In genomic region chr9:94374176-94375056, GRCh38 we compare ENCODE assay signal across 8 cellular contexts. TPM values are rescaled to one million over a fixed set of nuclear protein-coding genes. Genes with fewer than 3 reads are reported as not detected.
DNase-seq lines count a peak whose midpoint lies in the region; ATAC-seq and TF ChIP-seq lines count a peak whose summit lies in the region.
"Not testable (repeated sequence)": the region's sequence is repeated elsewhere in the genome, so short reads cannot be mapped to it uniquely, and the experiment has no call there.

No MANE protein-coding gene starts in this region.

- not testable (repeated sequence) for H3K9me3 ChIP-seq in DOHH2 (ENCODE audit: control insufficient read depth, insufficient read depth, low read length); esophagus muscularis mucosa

- H3K36me3 Mint-ChIP-seq in activated T-cell treated with anti-CD3 and anti-CD28 coated beads, Interleukin-2, amount 50 U/mL, for 4 hours (ENCODE audit: insufficient read depth), result not testable (repeated sequence)

- H3K4me1 Mint-ChIP-seq in activated T-cell treated with anti-CD3 and anti-CD28 coated beads, Interleukin-2, amount 50 U/mL, for 4 hours (ENCODE audit: low read depth), result peaks cover 13% of the 10 kb centered on the region

- H2AFZ ChIP-seq in KMS-11 (ENCODE audit: low read depth), result peak overlapping the region; percentile 73; the same call in 1 of the 2 replicates

- not testable (repeated sequence) for TF ChIP-seq POLR2A in esophagus muscularis mucosa (IDR thresholded peaks at IDR 0.05; ENCODE audit: low read depth)

- peak; percentile 85 for DNase-seq in activated T-cell treated with anti-CD3 and anti-CD28 coated beads, Interleukin-2, amount 50 U/mL, for 4 hours
- DNase-seq in esophagus muscularis mucosa (ENCODE audit: extremely low spot score) (peak; percentile 94), myocyte (ENCODE audit: low read depth) (peak; percentile 88)
- DNase-seq in stimulated activated CD8-positive, alpha-beta memory T cell treated with anti-CD3 and anti-CD28 coated beads, Interleukin-7, amount 100 ng/mL, for 24 hours (ENCODE audit: low read depth), result peak; percentile 75

- H3K4me2 ChIP-seq in DOHH2 (ENCODE audit: low read length), result peak overlapping the region; percentile 55
- H3K4me2 ChIP-seq in KMS-11, result not testable (repeated sequence)

- peak overlapping the region; percentile 47; the same call in 1 of the 2 replicates for H3K9ac ChIP-seq in KMS-11

- H3K4me3 ChIP-seq in DOHH2 (ENCODE audit: low read length), result peak overlapping the region; percentile 66
- not testable (repeated sequence) for H3K4me3 ChIP-seq in KMS-11 (IDR thresholded peaks at IDR 0.05; ENCODE audit: insufficient read depth, low read depth, low read length)
- H3K4me3 ChIP-seq in esophagus muscularis mucosa, result peak overlapping the region; percentile 60 to 77 (median 62)

- H3K36me3 ChIP-seq in DOHH2 (ENCODE audit: control insufficient read depth, low read length); KMS-11 (ENCODE audit: insufficient read depth); esophagus muscularis mucosa: not testable (repeated sequence)

- not testable (repeated sequence) for H3K9me3 Mint-ChIP-seq in activated T-cell treated with anti-CD3 and anti-CD28 coated beads, Interleukin-2, amount 50 U/mL, for 4 hours

- not testable (repeated sequence) for H3K27me3 ChIP-seq in DOHH2 (ENCODE audit: control insufficient read depth, low read length); KMS-11 (ENCODE audit: insufficient read depth, low read depth); esophagus muscularis mucosa

- not testable (repeated sequence) for H3K9me2 ChIP-seq in DOHH2 (replicated peaks; ENCODE audit: control insufficient read depth, low read length)

- intact Hi-C loops in esophagus muscularis mucosa (cut with DNase I), result not testable (repeated sequence)

- H3K27ac ChIP-seq in DOHH2 (ENCODE audit: low read depth, low read length), result not testable (repeated sequence)
- peak overlapping the region; percentile 57 for H3K27ac ChIP-seq in KMS-11
- H3K27ac ChIP-seq in esophagus muscularis mucosa (replicated peaks in 1 of 4), result peak overlapping the region; percentile 71 to 85 (median 83)

- H4K20me1 ChIP-seq in DOHH2 (ENCODE audit: control insufficient read depth, insufficient read depth, low read depth, low read length); KMS-11 (ENCODE audit: insufficient read depth): not testable (repeated sequence)

- TF ChIP-seq EP300 in esophagus muscularis mucosa (IDR thresholded peaks at IDR 0.05), result not testable (repeated sequence)

- H3K79me2 ChIP-seq in DOHH2 (ENCODE audit: control insufficient read depth, low read length), result peaks cover 41% of the 10 kb centered on the region
- peaks cover 16% of the 10 kb centered on the region for H3K79me2 ChIP-seq in KMS-11 (ENCODE audit: insufficient read depth, low read depth)

- TF ChIP-seq CTCF in DOHH2 (IDR thresholded peaks at IDR 0.05; ENCODE audit: low read depth, low read length, poor library complexity, severe bottlenecking); KMS-11 (conservative IDR thresholded peaks at IDR 0.05; ENCODE audit: low read depth, low read length); esophagus muscularis mucosa (IDR thresholded peaks at IDR 0.05): not testable (repeated sequence)

- 0% methylated on average over 8 of the region's 106 CpGs for WGBS in esophagus muscularis mucosa

- H3F3A ChIP-seq in DOHH2 (ENCODE audit: control insufficient read depth, insufficient read depth), result not testable (repeated sequence)

- H3K4me1 ChIP-seq in DOHH2 (ENCODE audit: control insufficient read depth, low read length); KMS-11 (ENCODE audit: low read depth, poor library complexity, severe bottlenecking); esophagus muscularis mucosa: not testable (repeated sequence)

- peak; percentile 88 for ATAC-seq in GM21825 (IDR thresholded peaks at IDR 0.05; ENCODE audit: unreplicated experiment)
- peak; percentile 97 for ATAC-seq in activated T-cell treated with anti-CD3 and anti-CD28 coated beads, Interleukin-2, amount 50 U/mL, for 4 hours

- H3K27me3 Mint-ChIP-seq in activated T-cell treated with anti-CD3 and anti-CD28 coated beads, Interleukin-2, amount 50 U/mL, for 4 hours (ENCODE audit: low read depth), result not testable (repeated sequence)

- H3K4me3 Mint-ChIP-seq in activated T-cell treated with anti-CD3 and anti-CD28 coated beads, Interleukin-2, amount 50 U/mL, for 4 hours, result peak overlapping the region; percentile 90

TF ChIP-seq in PFSK-1, 5 proteins besides CTCF, POLR2A, EP300 and RAD21:
- 0 out of 2 replicates have a peak, but pooled peaks have one; percentile 25 for TF ChIP-seq POLR2AphosphoS5 (IDR thresholded peaks at IDR 0.05; ENCODE audit: low read depth, low read length)

RNA-seq across cellular contexts. Expression of gene NUTM2F, which starts 46.0 kb away (rescaled TPM):
- not detected for polyA plus RNA-seq in PFSK-1 (2012; ENCODE audit: insufficient read length, low read depth)
- total RNA-seq in activated T-cell treated with anti-CD3 and anti-CD28 coated beads, Interleukin-2, amount 50 U/mL, for 4 hours, result not detected
- not detected for total RNA-seq in esophagus muscularis mucosa
- total RNA-seq in myocyte, result not detected in 2 replicates
- not detected for polyA plus RNA-seq in myocyte (2012)
